In genomic region chr14:69701269-69701668, GRCh38 we compare ENCODE assay signal across 17 cellular contexts.
A peak's percentile ranks its signal among the peaks of the same experiment; 100 is the strongest.
DNase-seq lines count a peak whose midpoint lies in the region; TF ChIP-seq lines count a peak whose summit lies in the region.
"Had no signal": no experiment of that assay in that cellular context is flagged by ENCODE, and none has a peak within 500 bp of the region (broad histone marks: within the 10 kb centered on the region; RNA-seq: fewer than 3 reads in every experiment).

No MANE protein-coding gene starts in this region.

- H3K36me3 Mint-ChIP-seq in T-helper 2 cell treated with Interferon-gamma antibody and Interleukin-4, amounts not matched to agents 5 μg/mL and 100 μg/mL, for 36 hours (ENCODE audit: low read depth), result peaks cover 24% of the 10 kb centered on the region
- H3K36me3 Mint-ChIP-seq in endothelial cell (ENCODE audit: low read depth, unreplicated experiment), result peaks cover 27% of the 10 kb centered on the region

- no peak for TF ChIP-seq CTCF in OCI-LY1 (IDR thresholded peaks at IDR 0.05; ENCODE audit: low read length)
- TF ChIP-seq CTCF in endothelial cell (IDR thresholded peaks at IDR 0.05; ENCODE audit: unreplicated experiment), result no peak
- TF ChIP-seq CTCF in spleen (IDR thresholded peaks at IDR 0.05 in 8 of 11, conservative IDR thresholded peaks at IDR 0.05 in 3 of 11), result no peak
- no peak for TF ChIP-seq CTCF in coronary artery (IDR thresholded peaks at IDR 0.05)

- H3K27ac ChIP-seq in OCI-LY1 (ENCODE audit: low read depth, low read length, poor library complexity, severe bottlenecking) (peak overlapping the region; percentile 67), spleen (peak overlapping the region in 7 of 8 donors; percentile 65 to 94 (median 77)), coronary artery (no peak overlapping the region)
- H3K27ac ChIP-seq: epithelial cell of prostate, testis had no signal

- 75 to 86% (median 77%) methylated on average over 4 of the region's 4 CpGs for WGBS in spleen, 5 donors

- intact Hi-C loops in spleen (cut with DNase I; ENCODE audit: low total_unique reads), result no loop called here

- H3K4me1 Mint-ChIP-seq in T-helper 2 cell treated with Interferon-gamma antibody and Interleukin-4, amounts not matched to agents 5 μg/mL and 100 μg/mL, for 36 hours (ENCODE audit: low read depth), result peaks cover 72% of the 10 kb centered on the region
- peaks cover 92% of the 10 kb centered on the region for H3K4me1 Mint-ChIP-seq in endothelial cell (ENCODE audit: unreplicated experiment)

- peaks cover 30% of the 10 kb centered on the region for H3K36me3 ChIP-seq in OCI-LY1 (ENCODE audit: insufficient read depth, low read length)
- peaks cover 0 to 32% (median 18%) of the 10 kb centered on the region in 6 donors for H3K36me3 ChIP-seq in spleen

- H3K9me3 Mint-ChIP-seq in T-helper 2 cell treated with Interferon-gamma antibody and Interleukin-4, amounts not matched to agents 5 μg/mL and 100 μg/mL, for 36 hours, result no peaks in the 10 kb centered on the region
- H3K9me3 Mint-ChIP-seq in endothelial cell (ENCODE audit: unreplicated experiment), result no peaks in the 10 kb centered on the region
- H3K9me3 Mint-ChIP-seq: nephron had no signal

- no peaks in the 10 kb centered on the region for H3K9me2 ChIP-seq in OCI-LY1 (ENCODE audit: low read depth, low read length)

- H3K27me3 Mint-ChIP-seq in T-helper 2 cell treated with Interferon-gamma antibody and Interleukin-4, amounts not matched to agents 5 μg/mL and 100 μg/mL, for 36 hours (ENCODE audit: low read depth), result no peaks in the 10 kb centered on the region
- peaks cover 16% of the 10 kb centered on the region for H3K27me3 Mint-ChIP-seq in endothelial cell (ENCODE audit: unreplicated experiment)

- H3K4me3 ChIP-seq in OCI-LY1 (ENCODE audit: low read depth, low read length, poor library complexity, severe bottlenecking) (no peak overlapping the region), spleen (no peak overlapping the region), coronary artery (no peak overlapping the region)
- H3K4me3 ChIP-seq: heart left ventricle, testis had no signal

- H2AFZ ChIP-seq in OCI-LY1 (ENCODE audit: low read length), result no peak overlapping the region

- H3K79me2 ChIP-seq in OCI-LY1 (ENCODE audit: insufficient read depth, low read length), result peaks cover 37% of the 10 kb centered on the region

- TF ChIP-seq POLR2A in spleen (IDR thresholded peaks at IDR 0.05), result no peak

- H3K27ac Mint-ChIP-seq in T-helper 2 cell treated with Interferon-gamma antibody and Interleukin-4, amounts not matched to agents 5 μg/mL and 100 μg/mL, for 36 hours, result peak overlapping the region; percentile 42
- peak overlapping the region; percentile 90 for H3K27ac Mint-ChIP-seq in endothelial cell (ENCODE audit: unreplicated experiment)

- no peak overlapping the region for H3K4me2 ChIP-seq in OCI-LY1 (ENCODE audit: low read length)

- in situ Hi-C loops in ACHN (cut with HindIII; ENCODE audit: low pct_ligation_motif_present, low pct_unique_long_range_greater_than_20kb, low sequenced_read_pairs), result no loop called here

- H3K4me1 ChIP-seq in OCI-LY1 (ENCODE audit: insufficient read depth, low read length, severe bottlenecking) (peaks cover 52% of the 10 kb centered on the region), spleen (peaks cover 46 to 100% (median 95%) of the 10 kb centered on the region in 6 donors)

- H4K20me1 ChIP-seq in OCI-LY1 (ENCODE audit: insufficient read depth, low read length), result no peaks in the 10 kb centered on the region

- H3K9me3 ChIP-seq in OCI-LY1 (ENCODE audit: low read length), result no peaks in the 10 kb centered on the region
- no peaks in the 10 kb centered on the region for H3K9me3 ChIP-seq in spleen
- H3K9me3 ChIP-seq: heart left ventricle, testis had no signal

- H3F3A ChIP-seq in OCI-LY1 (ENCODE audit: insufficient read depth, low read length), result no peaks in the 10 kb centered on the region

- no peak overlapping the region for H3K4me3 Mint-ChIP-seq in T-helper 2 cell treated with Interferon-gamma antibody and Interleukin-4, amounts not matched to agents 5 μg/mL and 100 μg/mL, for 36 hours
- peak overlapping the region; percentile 45 for H3K4me3 Mint-ChIP-seq in endothelial cell (ENCODE audit: unreplicated experiment)
- H3K4me3 Mint-ChIP-seq: nephron had no signal

- H3K27me3 ChIP-seq in OCI-LY1 (ENCODE audit: insufficient read depth, low read length) (no peaks in the 10 kb centered on the region), spleen (replicated peaks in 1 of 7) (no peaks in the 10 kb centered on the region)
- H3K27me3 ChIP-seq: heart left ventricle, testis had no signal

- DNase-seq in T-helper 2 cell treated with Interferon-gamma antibody and Interleukin-4, amounts not matched to agents 5 μg/mL and 100 μg/mL, for 36 hours (ENCODE audit: low spot score), result no peak
- no peak for DNase-seq in T-helper 2 cell
- DNase-seq in endothelial cell (ENCODE audit: low spot score), result no peak
- DNase-seq in spleen, result no peak
- DNase-seq in coronary artery (ENCODE audit: low spot score), result no peak
- no peak for DNase-seq in ACHN
- DNase-seq in middle frontal gyrus (ENCODE audit: extremely low spot score, low spot score), result no peak
- DNase-seq: activated naive CD4-positive, alpha-beta T cell treated with Interleukin-2 at 50 U/mL for 16 hours; central memory CD4-positive, alpha-beta T cell; DMS79; heart left ventricle; left cardiac atrium; NCI-H1092 treated with DMSO at 0.1 percent for 48 hours; testis had no signal

- H3K9ac ChIP-seq in OCI-LY1 (ENCODE audit: low read length), result no peak overlapping the region

Comparison
In these comparisons a context has a peak if more than half of its experiments do, and no peak if none do; other contexts are left out.
1. H3K27ac ChIP-seq: peak in OCI-LY1 (single experiment) and spleen (7 of 8); none in coronary artery (0 of 2).